In genomic region chr11:66195867-66196266, GRCh38 we compare ENCODE assay signal across 28 cellular contexts.
DNase-seq lines count a peak whose midpoint lies in the region; ATAC-seq, FAIRE-seq and TF ChIP-seq lines count a peak whose summit lies in the region.
"Had no signal": no experiment of that assay in that cellular context is flagged by ENCODE, and none has a peak within 500 bp of the region (broad histone marks: within the 10 kb centered on the region; RNA-seq: fewer than 3 reads in every experiment).

No MANE protein-coding gene starts in this region.

- no peak for TF ChIP-seq RAD21 in IMR-90 (IDR thresholded peaks at IDR 0.05; ENCODE audit: low read length)
- TF ChIP-seq RAD21 in HepG2 (CRISPR knock-in tag; IDR thresholded peaks at IDR 0.05) = no peak

- H4K8ac ChIP-seq in IMR-90 (ENCODE audit: low read depth in 2 of 2, low read length in 2 of 2) = no peak overlapping the region

- H2AFZ ChIP-seq in IMR-90 (replicated peaks; ENCODE audit: low read length, poor library complexity) (no peak overlapping the region), HepG2 (ENCODE audit: low read length) (no peak overlapping the region), osteoblast (ENCODE audit: low read length) (no peak overlapping the region)
- H2AFZ ChIP-seq: PC-9 had no signal

- dilution Hi-C loops in IMR-90 (cut with HindIII; ENCODE audit: low sequenced_read_pairs, unreplicated experiment) = no loop called here

- TF ChIP-seq POLR2A in IMR-90 (IDR thresholded peaks at IDR 0.05; ENCODE audit: low read depth, low read length) = no peak
- no peak for TF ChIP-seq POLR2A in HepG2 (IDR thresholded peaks at IDR 0.05; ENCODE audit: insufficient read depth in 1 of 2, low read depth in 2 of 2, low read length in 2 of 2)
- no peak for TF ChIP-seq POLR2A in stomach (IDR thresholded peaks at IDR 0.05)

- peaks cover 16% of the 10 kb centered on the region for H3K36me3 Mint-ChIP-seq in chondrocyte (ENCODE audit: low read depth)

- H3K23ac ChIP-seq in IMR-90 (ENCODE audit: low read depth, low read length) = peak overlapping the region; percentile 32; the same call in 1 of the 2 replicates

- POLR2A ChIA-PET in IMR-90 (lab: Charles Lee; ENCODE audit: unreplicated experiment) = no interaction called here
- POLR2A ChIA-PET in HepG2 (lab: Yijun Ruan, JAX) = no interaction called here

- in situ Hi-C loops in IMR-90 (cut with MboI; ENCODE audit: low sequenced_read_pairs) = no loop called here
- in situ Hi-C loops in HepG2 (cut with HindIII; ENCODE audit: extremely low pct_ligation_motif_present, low pct_unique_long_range_greater_than_20kb) = no loop called here

- no peak overlapping the region for H4K5ac ChIP-seq in IMR-90 (ENCODE audit: low read depth, low read length)

- H3K27ac Mint-ChIP-seq in chondrocyte (ENCODE audit: unreplicated experiment) = peak overlapping the region; percentile 41
- H3K27ac Mint-ChIP-seq: B cell had no signal

- H3K79me1 ChIP-seq in IMR-90 (ENCODE audit: low read depth in 1 of 2, low read length in 2 of 2) = peaks cover 26 to 37% of the 10 kb centered on the region in 2 experiments

- no peak overlapping the region for H3K14ac ChIP-seq in IMR-90 (replicated peaks; ENCODE audit: low read depth, low read length)

- H3K4me1 ChIP-seq in IMR-90 (ENCODE audit: control insufficient read depth, insufficient read depth, low read length) (peaks cover 9% of the 10 kb centered on the region), HepG2 (ENCODE audit: insufficient read depth, low read length) (peaks cover 26% of the 10 kb centered on the region), stomach (peaks cover 0 to 34% (median 13%) of the 10 kb centered on the region in 4 donors), osteoblast (ENCODE audit: insufficient read depth, low read length) (peaks cover 16% of the 10 kb centered on the region)

- FAIRE-seq in HepG2 (lab: Jason Lieb, UNC) = no peak
- FAIRE-seq: GM12891, K562 had no signal

- ATAC-seq in IMR-90 (ENCODE audit: low read depth) (no peak), HepG2 (peak; percentile 46), GM21723 (IDR thresholded peaks at IDR 0.05; ENCODE audit: unreplicated experiment) (no peak)
- ATAC-seq: HCT116, K562, Right ventricle myocardium inferior had no signal

- no peak overlapping the region for H2BK120ac ChIP-seq in IMR-90 (ENCODE audit: low read depth, low read length)

- H3K36me3 ChIP-seq in IMR-90 (ENCODE audit: control insufficient read depth, insufficient read depth, low read length) = peaks cover 8% of the 10 kb centered on the region
- H3K36me3 ChIP-seq in HepG2 (replicated peaks in 1 of 2; ENCODE audit: control insufficient read depth in 1 of 2, insufficient read depth in 2 of 2, low read length in 2 of 2) = peaks cover 3 to 6% of the 10 kb centered on the region in 2 experiments; a peak in 2 of 5 replicates
- H3K36me3 ChIP-seq in stomach = peaks cover 8 to 49% (median 47%) of the 10 kb centered on the region in 4 donors
- peaks cover 32% of the 10 kb centered on the region for H3K36me3 ChIP-seq in osteoblast (ENCODE audit: insufficient read depth, low read length)

- H2BK15ac ChIP-seq in IMR-90 (ENCODE audit: low read depth, low read length) = no peak overlapping the region

- DNase-seq in IMR-90 (no peak), chondrocyte (ENCODE audit: low spot score) (no peak), HepG2 (ENCODE audit: low spot score) (peak; percentile 44), stomach (peak; percentile 44), NCI-H526 (lab: John Stamatoyannopoulos, UW) (no peak), osteoblast (ENCODE audit: insufficient read length, low spot score, missing footprints) (no peak)
- DNase-seq in activated T-cell treated with anti-CD3 and anti-CD28 coated beads, Interleukin-2, amount 50 U/mL, for 48 hours = no peak
- DNase-seq: CD8-positive, alpha-beta memory T cell; DMS79 treated with DMSO at 0.1 percent for 48 hours; GF-D8; Kasumi-1; MV-4-11; NCI-H1105; NCI-H146; NCI-H1930; NCI-H2107; NCI-H446; NCI-H524 treated with DMSO at 0.1 percent for 48 hours; NCI-H82; NK-92 treated with Interleukin-12 subunit alpha and Interleukin-12 subunit beta, amount 100 ng/mL, for 24 hours; PC-9 had no signal

- no peak overlapping the region for H3K4ac ChIP-seq in IMR-90 (ENCODE audit: low read depth, low read length)

- H3K4me3 ChIP-seq in IMR-90 (ENCODE audit: insufficient read depth, low read depth, low read length) (no peak overlapping the region), HepG2 (replicated peaks in 1 of 3; ENCODE audit: insufficient read depth in 1 of 3, low read depth in 2 of 3, low read length in 3 of 3) (no peak overlapping the region), stomach (no peak overlapping the region), osteoblast (ENCODE audit: insufficient read depth, low read length) (no peak overlapping the region)
- H3K4me3 ChIP-seq: K562, PC-9 had no signal

- BruUV-seq in IMR-90 (replicated peaks; lab: Mats Ljungman, UMichigan) (no TSS peak), HepG2 (replicated peaks; lab: Mats Ljungman, UMichigan) (no TSS peak)

- intact Hi-C loops in IMR-90 (cut with micrococcal nuclease) = no loop called here
- intact Hi-C loops in HepG2 (cut with micrococcal nuclease; ENCODE audit: unreplicated experiment) = no loop called here
- intact Hi-C loops in stomach (cut with DNase I; ENCODE audit: low total_unique reads) = no loop called here

- H3K9me3 ChIP-seq in IMR-90 (ENCODE audit: control insufficient read depth, insufficient read depth, low read length) (peaks cover 4% of the 10 kb centered on the region; the same call in 1 of the 2 replicates), HepG2 (ENCODE audit: low read length) (no peaks in the 10 kb centered on the region), stomach (peaks cover 0 to 2% (median 0%) of the 10 kb centered on the region in 4 donors), osteoblast (ENCODE audit: low read depth, low read length) (no peaks in the 10 kb centered on the region)

- H2BK5ac ChIP-seq in IMR-90 (ENCODE audit: low read depth, low read length, poor library complexity, severe bottlenecking) = no peak overlapping the region

- H2AK5ac ChIP-seq in IMR-90 (ENCODE audit: low read depth, low read length) = no peak overlapping the region

- H3K27ac ChIP-seq in IMR-90 (ENCODE audit: insufficient read depth, low read length) = no peak overlapping the region
- peak overlapping the region; percentile 48 for H3K27ac ChIP-seq in HepG2 (ENCODE audit: extremely low read length, insufficient read depth, low read length)
- peak overlapping the region in 2 of 5 donors; percentile 12 to 29 for H3K27ac ChIP-seq in stomach
- H3K27ac ChIP-seq in osteoblast (ENCODE audit: low read depth, low read length) = no peak overlapping the region
- H3K27ac ChIP-seq: C4-2B, PC-9 had no signal

- H4K20me1 ChIP-seq in IMR-90 (ENCODE audit: insufficient read depth, low read length) (0 out of 2 replicates have a peak, but pooled peaks cover 1% of the 10 kb centered on the region), HepG2 (ENCODE audit: insufficient read depth, low read length) (no peaks in the 10 kb centered on the region), osteoblast (ENCODE audit: insufficient read depth, low read length) (peaks cover 10% of the 10 kb centered on the region)

- no peak overlapping the region for H2BK20ac ChIP-seq in IMR-90 (ENCODE audit: low read depth, low read length)

- no peak overlapping the region for H2AK9ac ChIP-seq in IMR-90 (replicated peaks; ENCODE audit: low read depth, low read length, poor library complexity)

- no peaks in the 10 kb centered on the region for H3K27me3 Mint-ChIP-seq in chondrocyte (ENCODE audit: low read depth)
- H3K27me3 Mint-ChIP-seq: B cell; CD8-positive, alpha-beta memory T cell had no signal

- H3K4me1 Mint-ChIP-seq in chondrocyte (ENCODE audit: low read depth) = peaks cover 18% of the 10 kb centered on the region

- H3K9ac ChIP-seq in IMR-90 (ENCODE audit: low read depth, low read length) = no peak overlapping the region
- no peak overlapping the region; the same call in 1 of the 2 replicates for H3K9ac ChIP-seq in HepG2 (ENCODE audit: insufficient read depth, low read depth, low read length)

- peak in 1 of 2 experiments; percentile 43; a peak in 1 of 4 replicates for TF ChIP-seq EP300 in HepG2 (IDR thresholded peaks at IDR 0.05; ENCODE audit: low read depth in 2 of 2, low read length in 2 of 2)
- TF ChIP-seq EP300 in HepG2 (CRISPR knock-in tag; IDR thresholded peaks at IDR 0.05; ENCODE audit: borderline replicate concordance) = no peak
- TF ChIP-seq EP300 in stomach (IDR thresholded peaks at IDR 0.05) = no peak

- no peak overlapping the region for H3K56ac ChIP-seq in IMR-90 (ENCODE audit: extremely low read depth, insufficient read depth, low read length)

- TF ChIP-seq CTCF in IMR-90 (conservative IDR thresholded peaks at IDR 0.05; ENCODE audit: low read depth, low read length) = no peak
- TF ChIP-seq CTCF in chondrocyte (IDR thresholded peaks at IDR 0.05) = no peak
- TF ChIP-seq CTCF in HepG2 (CRISPR knock-in tag; IDR thresholded peaks at IDR 0.05) = no peak
- TF ChIP-seq CTCF in stomach (IDR thresholded peaks at IDR 0.05) = no peak
- no peak for TF ChIP-seq CTCF in osteoblast (IDR thresholded peaks at IDR 0.05; ENCODE audit: extremely low read depth, low read depth, low read length)

- 100% methylated on average over 1 of the region's 2 CpGs; no CpG with 5 or more reads in 1 of the 2 experiments for WGBS in IMR-90 (ENCODE audit: extremely low coverage in 2 of 2, insufficient read length in 1 of 2), 2 experiments
- WGBS in HepG2 (ENCODE audit: low lambda C conversion rate) = 68% methylated on average over 2 of the region's 2 CpGs
- 18 to 89% (median 61%) methylated on average over 2 of the region's 2 CpGs for WGBS in stomach, 5 donors

- H3K27me3 ChIP-seq in IMR-90 (ENCODE audit: control insufficient read depth, insufficient read depth, low read length) (no peaks in the 10 kb centered on the region), HepG2 (ENCODE audit: control insufficient read depth in 1 of 2, insufficient read depth in 2 of 2, low read length in 2 of 2) (no peaks in the 10 kb centered on the region), stomach (no peaks in the 10 kb centered on the region), osteoblast (ENCODE audit: insufficient read depth, low read length) (no peaks in the 10 kb centered on the region)

- no peak overlapping the region for H3K18ac ChIP-seq in IMR-90 (ENCODE audit: low read depth, low read length)

- no peaks in the 10 kb centered on the region for H3K79me2 ChIP-seq in HepG2 (ENCODE audit: insufficient read depth, low read length)
- peaks cover 22% of the 10 kb centered on the region for H3K79me2 ChIP-seq in osteoblast (ENCODE audit: insufficient read depth, low read length)

- CTCF ChIA-PET in IMR-90 (lab: Yijun Ruan, JAX) = interaction anchor here (1.3 kb wide), 1 partner anchor 10 kb away, joined by 4 read pairs; no protein-coding TSS in a partner anchor
- CTCF ChIA-PET in HepG2 (lab: Yijun Ruan, JAX; ENCODE audit: low intra/inter-chr PET ratio, low total read pairs) = no interaction called here

- H3K9me3 Mint-ChIP-seq in chondrocyte (ENCODE audit: low read depth) = peaks cover 10% of the 10 kb centered on the region

- H3K9me1 ChIP-seq in IMR-90 (ENCODE audit: insufficient read depth, low read length) = peaks cover 11% of the 10 kb centered on the region; the same call in 1 of the 2 replicates

- H3K4me2 ChIP-seq in IMR-90 (ENCODE audit: low read depth, low read length) = no peak overlapping the region
- peak overlapping the region; percentile 35 for H3K4me2 ChIP-seq in HepG2 (ENCODE audit: low read depth, low read length)
- H3K4me2 ChIP-seq in osteoblast (ENCODE audit: insufficient read depth, low read length) = no peak overlapping the region
- H3K4me2 ChIP-seq: PC-9 had no signal

- no peak overlapping the region for H4K91ac ChIP-seq in IMR-90 (ENCODE audit: insufficient read depth, low read depth, low read length)

- no peak overlapping the region for H3K4me3 Mint-ChIP-seq in chondrocyte (ENCODE audit: unreplicated experiment)
- H3K4me3 Mint-ChIP-seq: B cell; CD8-positive, alpha-beta memory T cell had no signal

Comparison
In these comparisons a context has a peak if more than half of its experiments do, and no peak if none do; other contexts are left out.
1. DNase-seq: peak in HepG2 (single experiment) and stomach (single experiment); none in IMR-90 (single experiment), chondrocyte (single experiment), activated T-cell treated with anti-CD3 and anti-CD28 coated beads, Interleukin-2, amount 50 U/mL, for 48 hours (0 of 2), NCI-H526 (0 of 2) and osteoblast (single experiment).